In the genomic region with DNA sequence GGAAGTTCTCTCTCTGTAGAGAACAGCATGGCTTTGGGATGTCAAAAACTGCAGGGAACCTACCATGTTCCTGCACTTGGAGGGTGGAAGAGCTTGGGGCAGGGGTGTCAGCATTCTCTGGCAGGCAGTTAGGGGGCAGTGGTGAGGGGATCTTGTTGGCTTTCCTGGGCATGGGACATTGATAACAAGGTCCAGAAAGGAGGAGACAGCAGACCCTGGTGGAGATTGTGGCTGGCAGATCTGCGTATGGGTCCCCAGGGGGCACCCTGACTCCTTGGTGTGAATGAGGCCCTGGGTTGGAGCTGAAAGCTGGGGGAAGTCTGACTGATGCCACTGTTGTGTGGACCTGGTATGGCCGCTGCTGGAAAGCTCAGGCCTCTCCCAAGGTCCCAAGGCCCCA, we compare ENCODE assay signal across 10 cellular contexts. TPM values are rescaled to one million over a fixed set of nuclear protein-coding genes. Genes with fewer than 3 reads are reported as not detected.
DNase-seq lines count a peak whose midpoint lies in the region; ATAC-seq and TF ChIP-seq lines count a peak whose summit lies in the region.
"Had no signal": no experiment of that assay in that cellular context is flagged by ENCODE, and none has a peak within 500 bp of the region (broad histone marks: within the 10 kb centered on the region; RNA-seq: fewer than 3 reads in every experiment).

No MANE protein-coding gene starts in this region.

- POLR2A ChIA-PET in activated CD4-positive, alpha-beta memory T cell treated with anti-CD3 and anti-CD28 coated beads for 36 hours (lab: Charles Lee), result no interaction called here
- POLR2A ChIA-PET in activated CD4-positive, alpha-beta memory T cell treated with anti-CD3 and anti-CD28 coated beads, Interleukin-2, amount 10 ng/mL, durations not matched to agents 7 days and 5 days (lab: Charles Lee), result interaction anchor here (1.1 kb wide), 1 partner anchor 217 kb away, joined by 3 read pairs; no protein-coding TSS in a partner anchor
- POLR2A ChIA-PET in CD8-positive, alpha-beta T cell (lab: Charles Lee), result no interaction called here

- H3K9me3 ChIP-seq in CD8-positive, alpha-beta T cell (ENCODE audit: low read length), result no peaks in the 10 kb centered on the region
- H3K9me3 ChIP-seq in MG63, result peaks cover 18% of the 10 kb centered on the region

- H3K27ac Mint-ChIP-seq in activated CD4-positive, alpha-beta memory T cell treated with anti-CD3 and anti-CD28 coated beads for 36 hours, result no peak overlapping the region
- no peak overlapping the region for H3K27ac Mint-ChIP-seq in activated CD4-positive, alpha-beta memory T cell treated with anti-CD3 and anti-CD28 coated beads, Interleukin-2, amount 10 ng/mL, durations not matched to agents 7 days and 5 days
- H3K27ac Mint-ChIP-seq in chondrocyte (ENCODE audit: unreplicated experiment) (no peak overlapping the region), progenitor cell of endocrine pancreas (no peak overlapping the region)
- H3K27ac Mint-ChIP-seq in CD8-positive, alpha-beta T cell, result no peak overlapping the region
- H3K27ac Mint-ChIP-seq: T-helper 1 cell treated with Interleukin-12 subunit alpha and Interleukin-12 subunit beta and Interleukin-4 antibody, amounts not matched to agents 30 μg/mL and 1 μg/mL, for 36 hours had no signal

- no peak overlapping the region for H3K27ac ChIP-seq in CD8-positive, alpha-beta T cell (ENCODE audit: low read depth, low read length)

- TF ChIP-seq CTCF in chondrocyte (IDR thresholded peaks at IDR 0.05) (peak; percentile 49), progenitor cell of endocrine pancreas (IDR thresholded peaks at IDR 0.05; ENCODE audit: unreplicated experiment) (peak; percentile 22)
- no peak for TF ChIP-seq CTCF in CD8-positive, alpha-beta T cell (IDR thresholded peaks at IDR 0.05)

- no peaks in the 10 kb centered on the region for H3K27me3 ChIP-seq in CD8-positive, alpha-beta T cell (ENCODE audit: insufficient read depth, low read length)
- H3K27me3 ChIP-seq in MG63, result no peaks in the 10 kb centered on the region

- CTCF ChIA-PET in activated CD4-positive, alpha-beta memory T cell treated with anti-CD3 and anti-CD28 coated beads for 36 hours (lab: Charles Lee), result interaction anchor here (1.4 to 1.6 kb wide), 2 partner anchors 140 to 217 kb away, joined by 4 to 5 read pairs; no protein-coding TSS in a partner anchor
- CTCF ChIA-PET in activated CD4-positive, alpha-beta memory T cell treated with anti-CD3 and anti-CD28 coated beads, Interleukin-2, amount 10 ng/mL, durations not matched to agents 7 days and 5 days (lab: Charles Lee), result interaction anchor here (1.0 to 3.2 kb wide), 3 partner anchors 32 to 217 kb away, joined by 3 to 14 read pairs (median 3); no protein-coding TSS in a partner anchor
- CTCF ChIA-PET in CD8-positive, alpha-beta T cell (lab: Charles Lee), result interaction anchor here (1.2 to 2.9 kb wide), 3 partner anchors 20 to 217 kb away, joined by 3 to 20 read pairs (median 4); a partner anchor contains a TSS

- no peaks in the 10 kb centered on the region for H3K4me1 ChIP-seq in CD8-positive, alpha-beta T cell (ENCODE audit: insufficient read depth, low read length)

- no peaks in the 10 kb centered on the region for H3K36me3 Mint-ChIP-seq in activated CD4-positive, alpha-beta memory T cell treated with anti-CD3 and anti-CD28 coated beads for 36 hours
- H3K36me3 Mint-ChIP-seq in activated CD4-positive, alpha-beta memory T cell treated with anti-CD3 and anti-CD28 coated beads, Interleukin-2, amount 10 ng/mL, durations not matched to agents 7 days and 5 days (ENCODE audit: low read depth), result no peaks in the 10 kb centered on the region
- H3K36me3 Mint-ChIP-seq in chondrocyte (ENCODE audit: low read depth) (peaks cover 2% of the 10 kb centered on the region), progenitor cell of endocrine pancreas (ENCODE audit: insufficient read depth) (no peaks in the 10 kb centered on the region)
- H3K36me3 Mint-ChIP-seq in CD8-positive, alpha-beta T cell, result no peaks in the 10 kb centered on the region

- no peaks in the 10 kb centered on the region for H3K36me3 ChIP-seq in CD8-positive, alpha-beta T cell (ENCODE audit: insufficient read depth, low read length)
- no peaks in the 10 kb centered on the region for H3K36me3 ChIP-seq in MG63

- peaks cover 10% of the 10 kb centered on the region for H3K9me3 Mint-ChIP-seq in activated CD4-positive, alpha-beta memory T cell treated with anti-CD3 and anti-CD28 coated beads for 36 hours
- H3K9me3 Mint-ChIP-seq in activated CD4-positive, alpha-beta memory T cell treated with anti-CD3 and anti-CD28 coated beads, Interleukin-2, amount 10 ng/mL, durations not matched to agents 7 days and 5 days, result peaks cover 4% of the 10 kb centered on the region
- H3K9me3 Mint-ChIP-seq in chondrocyte (ENCODE audit: low read depth) (peaks cover 8% of the 10 kb centered on the region), progenitor cell of endocrine pancreas (ENCODE audit: low read depth) (no peaks in the 10 kb centered on the region)
- H3K9me3 Mint-ChIP-seq in CD8-positive, alpha-beta T cell, result peaks cover 7% of the 10 kb centered on the region
- H3K9me3 Mint-ChIP-seq: T-helper 1 cell treated with Interleukin-12 subunit alpha and Interleukin-12 subunit beta and Interleukin-4 antibody, amounts not matched to agents 30 μg/mL and 1 μg/mL, for 36 hours had no signal

- H3K4me1 Mint-ChIP-seq in activated CD4-positive, alpha-beta memory T cell treated with anti-CD3 and anti-CD28 coated beads for 36 hours (ENCODE audit: low read depth), result no peaks in the 10 kb centered on the region
- H3K4me1 Mint-ChIP-seq in activated CD4-positive, alpha-beta memory T cell treated with anti-CD3 and anti-CD28 coated beads, Interleukin-2, amount 10 ng/mL, durations not matched to agents 7 days and 5 days, result no peaks in the 10 kb centered on the region
- H3K4me1 Mint-ChIP-seq in chondrocyte (ENCODE audit: low read depth), result no peaks in the 10 kb centered on the region
- no peaks in the 10 kb centered on the region for H3K4me1 Mint-ChIP-seq in progenitor cell of endocrine pancreas (ENCODE audit: low read depth)
- no peaks in the 10 kb centered on the region for H3K4me1 Mint-ChIP-seq in CD8-positive, alpha-beta T cell (ENCODE audit: low read depth)

- no peak for ATAC-seq in CD8-positive, alpha-beta T cell
- no peak for ATAC-seq in HG03139 (IDR thresholded peaks at IDR 0.05; ENCODE audit: unreplicated experiment)

- peaks cover 14% of the 10 kb centered on the region for H3K27me3 Mint-ChIP-seq in activated CD4-positive, alpha-beta memory T cell treated with anti-CD3 and anti-CD28 coated beads for 36 hours
- H3K27me3 Mint-ChIP-seq in activated CD4-positive, alpha-beta memory T cell treated with anti-CD3 and anti-CD28 coated beads, Interleukin-2, amount 10 ng/mL, durations not matched to agents 7 days and 5 days, result peaks cover 39% of the 10 kb centered on the region
- peaks cover 23% of the 10 kb centered on the region for H3K27me3 Mint-ChIP-seq in chondrocyte (ENCODE audit: low read depth)
- peaks cover 19% of the 10 kb centered on the region for H3K27me3 Mint-ChIP-seq in progenitor cell of endocrine pancreas
- H3K27me3 Mint-ChIP-seq in CD8-positive, alpha-beta T cell (ENCODE audit: low read depth), result peaks cover 6% of the 10 kb centered on the region

- no peak overlapping the region for H3K4me3 ChIP-seq in CD8-positive, alpha-beta T cell (ENCODE audit: low read depth, low read length)
- no peak overlapping the region for H3K4me3 ChIP-seq in MG63

- intact Hi-C loops in activated CD4-positive, alpha-beta memory T cell treated with anti-CD3 and anti-CD28 coated beads for 36 hours (cut with micrococcal nuclease), result no loop called here
- intact Hi-C loops in CD8-positive, alpha-beta T cell (cut with DNase I, micrococcal nuclease), result loop anchor here (1.0 to 5.0 kb wide), 2 partner anchors 129 kb away; no protein-coding TSS in a partner anchor

- peak; percentile 27 for DNase-seq in activated CD4-positive, alpha-beta memory T cell treated with anti-CD3 and anti-CD28 coated beads for 36 hours
- DNase-seq in activated CD4-positive, alpha-beta memory T cell treated with anti-CD3 and anti-CD28 coated beads, Interleukin-2, amount 10 ng/mL, durations not matched to agents 7 days and 5 days, result no peak
- DNase-seq in MV-4-11 (lab: John Stamatoyannopoulos, UW) (peak; percentile 42), chondrocyte (ENCODE audit: low spot score) (no peak), progenitor cell of endocrine pancreas (ENCODE audit: low spot score, unreplicated experiment) (no peak), MG63 (no peak)
- no peak for DNase-seq in CD8-positive, alpha-beta T cell
- DNase-seq: left cardiac atrium had no signal

- H3K4me3 Mint-ChIP-seq in activated CD4-positive, alpha-beta memory T cell treated with anti-CD3 and anti-CD28 coated beads for 36 hours, result no peak overlapping the region
- H3K4me3 Mint-ChIP-seq in activated CD4-positive, alpha-beta memory T cell treated with anti-CD3 and anti-CD28 coated beads, Interleukin-2, amount 10 ng/mL, durations not matched to agents 7 days and 5 days, result no peak overlapping the region
- H3K4me3 Mint-ChIP-seq in chondrocyte (ENCODE audit: unreplicated experiment) (no peak overlapping the region), progenitor cell of endocrine pancreas (ENCODE audit: low read depth) (no peak overlapping the region)
- no peak overlapping the region for H3K4me3 Mint-ChIP-seq in CD8-positive, alpha-beta T cell
- H3K4me3 Mint-ChIP-seq: T-helper 1 cell treated with Interleukin-12 subunit alpha and Interleukin-12 subunit beta and Interleukin-4 antibody, amounts not matched to agents 30 μg/mL and 1 μg/mL, for 36 hours had no signal

RNA-seq across cellular contexts. Expression of a gene that starts 22.9 kb away (rescaled TPM):
- under 1 TPM; 0.46 to 0.76 TPM for total RNA-seq in activated CD4-positive, alpha-beta memory T cell treated with anti-CD3 and anti-CD28 coated beads for 36 hours
- under 1 TPM in 1 of 2 experiments, not detected in 1; 0.10 TPM for total RNA-seq in activated CD4-positive, alpha-beta memory T cell treated with anti-CD3 and anti-CD28 coated beads, Interleukin-2, amount 10 ng/mL, durations not matched to agents 7 days and 5 days
- total RNA-seq in chondrocyte, result 0.27 to 0.82 TPM (median 0.48 TPM) in 3 replicates
- total RNA-seq in progenitor cell of endocrine pancreas, result 9.3 and 12.2 TPM in 2 replicates
- not detected for total RNA-seq in CD8-positive, alpha-beta T cell
- total RNA-seq in MG63 (2014; rRNA removed; shearing (Covaris generic); ENCODE audit: low replicate concordance), result 0.54 and 2.0 TPM in 2 replicates

Comparison
In these comparisons a context has a peak if more than half of its experiments do, and no peak if none do; other contexts are left out.
1. DNase-seq: peak in activated CD4-positive, alpha-beta memory T cell treated with anti-CD3 and anti-CD28 coated beads for 36 hours (single experiment) and MV-4-11 (single experiment); none in activated CD4-positive, alpha-beta memory T cell treated with anti-CD3 and anti-CD28 coated beads, Interleukin-2, amount 10 ng/mL, durations not matched to agents 7 days and 5 days (single experiment), chondrocyte (single experiment), progenitor cell of endocrine pancreas (single experiment), CD8-positive, alpha-beta T cell (0 of 7) and MG63 (single experiment).